In genomic region chr20:5189917-5190316, GRCh38 we compare ENCODE assay signal across 19 cellular contexts.
DNase-seq lines count a peak whose midpoint lies in the region; ATAC-seq and TF ChIP-seq lines count a peak whose summit lies in the region.
"Had no signal": no experiment of that assay in that cellular context is flagged by ENCODE, and none has a peak within 500 bp of the region (broad histone marks: within the 10 kb centered on the region; RNA-seq: fewer than 3 reads in every experiment).

No MANE protein-coding gene starts in this region.

- H3K27me3 Mint-ChIP-seq in activated naive CD4-positive, alpha-beta T cell treated with anti-CD3 and anti-CD28 coated beads, Interleukin-2, amount 10 ng/mL, durations not matched to agents 7 days and 5 days, result no peaks in the 10 kb centered on the region
- no peaks in the 10 kb centered on the region for H3K27me3 Mint-ChIP-seq in activated T-helper 17 cell treated with anti-CD3 and anti-CD28 coated beads, Interleukin-2, amount 50 U/mL, for 72 hours
- no peaks in the 10 kb centered on the region for H3K27me3 Mint-ChIP-seq in stimulated activated memory B cell treated with anti-CD40 and anti-IgM and Interleukin-4, amounts not matched to agents 10 μg/mL and 1 μg/mL and 100 μg/mL, for 72 hours
- H3K27me3 Mint-ChIP-seq: B cell; CD4-positive, CD25-positive, alpha-beta regulatory T cell had no signal

- no peak for TF ChIP-seq CTCF in epithelial cell of proximal tubule (conservative IDR thresholded peaks at IDR 0.05; ENCODE audit: low read depth, low read length)

- H3K4me3 Mint-ChIP-seq in activated naive CD4-positive, alpha-beta T cell treated with anti-CD3 and anti-CD28 coated beads, Interleukin-2, amount 10 ng/mL, durations not matched to agents 7 days and 5 days, result no peak overlapping the region
- H3K4me3 Mint-ChIP-seq in activated T-helper 17 cell treated with anti-CD3 and anti-CD28 coated beads, Interleukin-2, amount 50 U/mL, for 72 hours, result no peak overlapping the region
- no peak overlapping the region for H3K4me3 Mint-ChIP-seq in stimulated activated memory B cell treated with anti-CD40 and anti-IgM and Interleukin-4, amounts not matched to agents 10 μg/mL and 1 μg/mL and 100 μg/mL, for 72 hours
- H3K4me3 Mint-ChIP-seq: B cell; CD4-positive, CD25-positive, alpha-beta regulatory T cell had no signal

- no peak for DNase-seq in activated naive CD4-positive, alpha-beta T cell treated with anti-CD3 and anti-CD28 coated beads, Interleukin-2, amount 50 U/mL, for 72 hours (ENCODE audit: low spot score in 2 of 2)
- no peak for DNase-seq in activated naive CD4-positive, alpha-beta T cell treated with anti-CD3 and anti-CD28 coated beads, Interleukin-2, amount 10 ng/mL, durations not matched to agents 7 days and 5 days
- DNase-seq in epithelial cell of proximal tubule (ENCODE audit: low read depth) (peak; percentile 20), NCI-H1105 treated with DMSO at 0.1 percent for 48 hours (lab: John Stamatoyannopoulos, UW) (no peak), ureter (ENCODE audit: low spot score) (no peak), NCI-H1092 (lab: John Stamatoyannopoulos, UW) (no peak)
- DNase-seq: CD4-positive, CD25-positive, alpha-beta regulatory T cell; EL; Karpas-422; MG63; NCI-H1105; NCI-H1930; NCI-H2171; NCI-H446; NCI-H69; NK-92 treated with Interleukin-12 subunit alpha and Interleukin-12 subunit beta, amount 100 ng/mL, for 24 hours had no signal

- ATAC-seq in activated naive CD4-positive, alpha-beta T cell treated with anti-CD3 and anti-CD28 coated beads, Interleukin-2, amount 50 U/mL, for 72 hours, result no peak
- no peak for ATAC-seq in activated T-helper 17 cell treated with anti-CD3 and anti-CD28 coated beads, Interleukin-2, amount 50 U/mL, for 72 hours (replicated peaks)
- peak; percentile 35 for ATAC-seq in stimulated activated memory B cell treated with anti-CD40 and anti-IgM and Interleukin-4, amounts not matched to agents 10 μg/mL and 1 μg/mL and 100 μg/mL, for 72 hours

- H3K4me1 Mint-ChIP-seq in activated naive CD4-positive, alpha-beta T cell treated with anti-CD3 and anti-CD28 coated beads, Interleukin-2, amount 10 ng/mL, durations not matched to agents 7 days and 5 days, result peaks cover 13% of the 10 kb centered on the region
- H3K4me1 Mint-ChIP-seq in activated T-helper 17 cell treated with anti-CD3 and anti-CD28 coated beads, Interleukin-2, amount 50 U/mL, for 72 hours, result peaks cover 18% of the 10 kb centered on the region
- H3K4me1 Mint-ChIP-seq in stimulated activated memory B cell treated with anti-CD40 and anti-IgM and Interleukin-4, amounts not matched to agents 10 μg/mL and 1 μg/mL and 100 μg/mL, for 72 hours, result peaks cover 15% of the 10 kb centered on the region

- no peaks in the 10 kb centered on the region for H3K36me3 Mint-ChIP-seq in activated naive CD4-positive, alpha-beta T cell treated with anti-CD3 and anti-CD28 coated beads, Interleukin-2, amount 50 U/mL, for 72 hours
- peaks cover 28% of the 10 kb centered on the region for H3K36me3 Mint-ChIP-seq in activated naive CD4-positive, alpha-beta T cell treated with anti-CD3 and anti-CD28 coated beads, Interleukin-2, amount 10 ng/mL, durations not matched to agents 7 days and 5 days
- H3K36me3 Mint-ChIP-seq in activated T-helper 17 cell treated with anti-CD3 and anti-CD28 coated beads, Interleukin-2, amount 50 U/mL, for 72 hours (ENCODE audit: low read depth), result peaks cover 75% of the 10 kb centered on the region
- H3K36me3 Mint-ChIP-seq in stimulated activated memory B cell treated with anti-CD40 and anti-IgM and Interleukin-4, amounts not matched to agents 10 μg/mL and 1 μg/mL and 100 μg/mL, for 72 hours, result peaks cover 39% of the 10 kb centered on the region

- H3K27ac Mint-ChIP-seq in activated naive CD4-positive, alpha-beta T cell treated with anti-CD3 and anti-CD28 coated beads, Interleukin-2, amount 50 U/mL, for 72 hours, result peak overlapping the region; percentile 62 to 86
- H3K27ac Mint-ChIP-seq in activated naive CD4-positive, alpha-beta T cell treated with anti-CD3 and anti-CD28 coated beads, Interleukin-2, amount 10 ng/mL, durations not matched to agents 7 days and 5 days, result no peak overlapping the region
- peak overlapping the region; percentile 59 for H3K27ac Mint-ChIP-seq in activated T-helper 17 cell treated with anti-CD3 and anti-CD28 coated beads, Interleukin-2, amount 50 U/mL, for 72 hours
- H3K27ac Mint-ChIP-seq in stimulated activated memory B cell treated with anti-CD40 and anti-IgM and Interleukin-4, amounts not matched to agents 10 μg/mL and 1 μg/mL and 100 μg/mL, for 72 hours, result peak overlapping the region; percentile 76
- H3K27ac Mint-ChIP-seq: B cell had no signal

- H3K4me3 ChIP-seq in epithelial cell of proximal tubule (ENCODE audit: low read depth, low read length), result no peak overlapping the region
- H3K4me3 ChIP-seq: MG63 had no signal

- CTCF ChIA-PET in activated naive CD4-positive, alpha-beta T cell treated with anti-CD3 and anti-CD28 coated beads, Interleukin-2, amount 10 ng/mL, durations not matched to agents 7 days and 5 days (lab: Charles Lee), result interaction anchor here (1.0 to 5.1 kb wide), 4 partner anchors 15 to 430 kb away, joined by 3 to 108 read pairs (median 4); partner anchors contain the start of gene CDS2

- H3K9me3 Mint-ChIP-seq in activated naive CD4-positive, alpha-beta T cell treated with anti-CD3 and anti-CD28 coated beads, Interleukin-2, amount 50 U/mL, for 72 hours, result no peaks in the 10 kb centered on the region
- no peaks in the 10 kb centered on the region for H3K9me3 Mint-ChIP-seq in activated naive CD4-positive, alpha-beta T cell treated with anti-CD3 and anti-CD28 coated beads, Interleukin-2, amount 10 ng/mL, durations not matched to agents 7 days and 5 days
- H3K9me3 Mint-ChIP-seq in activated T-helper 17 cell treated with anti-CD3 and anti-CD28 coated beads, Interleukin-2, amount 50 U/mL, for 72 hours, result no peaks in the 10 kb centered on the region
- H3K9me3 Mint-ChIP-seq in stimulated activated memory B cell treated with anti-CD40 and anti-IgM and Interleukin-4, amounts not matched to agents 10 μg/mL and 1 μg/mL and 100 μg/mL, for 72 hours, result no peaks in the 10 kb centered on the region
